In the genomic region with DNA sequence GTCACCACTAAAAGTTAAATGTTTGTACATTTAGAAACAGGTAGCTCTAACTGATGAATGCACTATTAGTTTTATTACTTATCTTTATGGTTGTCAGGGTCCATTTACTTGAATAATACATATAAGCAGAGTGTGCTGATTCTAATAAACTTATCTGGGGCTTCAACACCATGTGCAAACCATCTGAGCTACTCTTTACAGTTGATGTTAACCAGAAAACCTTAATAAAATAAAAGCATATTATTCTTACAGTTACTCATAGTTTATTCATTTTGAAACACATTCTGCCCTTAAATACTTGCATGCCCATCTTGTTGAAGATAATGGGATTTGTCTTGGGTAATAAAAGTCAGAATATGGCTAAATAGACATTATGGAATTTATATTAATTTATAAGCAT, we compare ENCODE assay signal across 1 cellular context.
A peak's percentile ranks its signal among the peaks of the same experiment; 100 is the strongest.
TF ChIP-seq lines count a peak whose summit lies in the region.

No MANE protein-coding gene starts in this region.

TF ChIP-seq in SK-N-SH treated with all-trans-retinoic acid at 6 μM for 48 hours, 23 proteins besides CTCF, POLR2A, EP300 and RAD21 (continued from another document):
- TF ChIP-seq CSRNP3 (CRISPR knock-in tag; IDR thresholded peaks at IDR 0.05): peak; percentile 94
- peak; percentile 94 for TF ChIP-seq ISL1 (CRISPR knock-in tag; IDR thresholded peaks at IDR 0.05)
- TF ChIP-seq ZNF8 (CRISPR knock-in tag; IDR thresholded peaks at IDR 0.05): no peak; the same call in 1 of the 2 replicates
- TF ChIP-seq PPARA (CRISPR knock-in tag; IDR thresholded peaks at IDR 0.05; ENCODE audit: borderline replicate concordance): no peak
- TF ChIP-seq TOX (CRISPR knock-in tag; IDR thresholded peaks at IDR 0.05; ENCODE audit: borderline replicate concordance): no peak
